ENCODE assay signal across 18 cellular contexts in genomic region chr9:109474170-109474569, GRCh38. TPM values are rescaled to one million over a fixed set of nuclear protein-coding genes. Genes with fewer than 3 reads are reported as not detected.
A peak's percentile ranks its signal among the peaks of the same experiment; 100 is the strongest.
DNase-seq lines count a peak whose midpoint lies in the region; TF ChIP-seq lines count a peak whose summit lies in the region.
"Had no signal": no experiment of that assay in that cellular context is flagged by ENCODE, and none has a peak within 500 bp of the region (broad histone marks: within the 10 kb centered on the region; RNA-seq: fewer than 3 reads in every experiment).

No MANE protein-coding gene starts in this region.

- TF ChIP-seq POLR2A in ovary (IDR thresholded peaks at IDR 0.05), result no peak

- H3K9me2 ChIP-seq in hepatocyte (replicated peaks; ENCODE audit: insufficient read depth), result no peaks in the 10 kb centered on the region

- no peak overlapping the region for H2AFZ ChIP-seq in hepatocyte
- H2AFZ ChIP-seq: GM23248, neural progenitor cell had no signal

- TF ChIP-seq EP300 in ovary (IDR thresholded peaks at IDR 0.05), result no peak

- peaks cover 40% of the 10 kb centered on the region for H3K4me1 ChIP-seq in hepatocyte (ENCODE audit: insufficient read depth)
- H3K4me1 ChIP-seq in ovary (ENCODE audit: insufficient read depth), result no peaks in the 10 kb centered on the region

- H3K9me3 ChIP-seq in hepatocyte (ENCODE audit: low read depth) (no peaks in the 10 kb centered on the region), ovary (no peaks in the 10 kb centered on the region)

- WGBS in hepatocyte (ENCODE audit: low lambda C conversion rate, missing lambda C conversion rate), result 85% methylated on average over 7 of the region's 7 CpGs
- WGBS in ovary, 3 donors, result 87 to 91% (median 91%) methylated on average over 7 of the region's 7 CpGs

- peaks cover 33% of the 10 kb centered on the region for H3K79me2 ChIP-seq in hepatocyte

- H3K36me3 ChIP-seq in hepatocyte (replicated peaks; ENCODE audit: insufficient read depth, low read depth), result no peaks in the 10 kb centered on the region
- H3K36me3 ChIP-seq in ovary, result no peaks in the 10 kb centered on the region
- H3K36me3 ChIP-seq: neural progenitor cell had no signal

- DNase-seq in DMS79 treated with DMSO at 0.1 percent for 48 hours (lab: John Stamatoyannopoulos, UW) (peak; percentile 42), hepatocyte (ENCODE audit: low spot score) (no peak), renal cortical epithelial cell (ENCODE audit: low read depth) (peak; percentile 61), ovary (no peak)
- DNase-seq in stimulated activated naive CD4-positive, alpha-beta T cell treated with Interleukin-2 at 50 U/mL for 16 hours (lab: John Stamatoyannopoulos, UW), result no peak
- no peak for DNase-seq in stimulated activated CD4-positive, alpha-beta T cell treated with anti-CD3 and anti-CD28 coated beads, Interleukin-1b, Interleukin-23, amount 100 ng/mL, for 48 hours
- DNase-seq: activated CD4-positive, alpha-beta T cell treated with anti-CD3 and anti-CD28 coated beads, Interleukin-2, amount 50 U/mL, for 1 hour; activated naive CD8-positive, alpha-beta T cell treated with anti-CD3 and anti-CD28 coated beads for 36 hours; CD4-positive, CD25-positive, alpha-beta regulatory T cell; DMS 273 treated with DMSO at 0.1 percent for 48 hours; effector CD4-positive, alpha-beta T cell; GM23248; NCI-H1092; NCI-H2081; NCI-H524 had no signal

- H3K27me3 ChIP-seq in hepatocyte, result no peaks in the 10 kb centered on the region
- no peaks in the 10 kb centered on the region for H3K27me3 ChIP-seq in ovary
- H3K27me3 ChIP-seq: neural progenitor cell had no signal

- H4K20me1 ChIP-seq in hepatocyte (ENCODE audit: insufficient read depth, poor library complexity, severe bottlenecking), result no peaks in the 10 kb centered on the region

- H3K4me3 ChIP-seq in hepatocyte (no peak overlapping the region), ovary (no peak overlapping the region)
- H3K4me3 ChIP-seq: GM23248, neural progenitor cell, SK-N-MC had no signal

- no peak overlapping the region for H3K4me2 ChIP-seq in hepatocyte
- H3K4me2 ChIP-seq: neural progenitor cell had no signal

- intact Hi-C loops in ovary (cut with DNase I), result no loop called here

- no peak for TF ChIP-seq CTCF in 22Rv1 (IDR thresholded peaks at IDR 0.05)
- TF ChIP-seq CTCF in hepatocyte (IDR thresholded peaks at IDR 0.05; ENCODE audit: poor library complexity), result no peak
- TF ChIP-seq CTCF in ovary (IDR thresholded peaks at IDR 0.05), result no peak

- H3K27ac ChIP-seq in 22Rv1 (peak overlapping the region; percentile 90), hepatocyte (peak overlapping the region; percentile 94), ovary (no peak overlapping the region)
- H3K27ac ChIP-seq: GM23248, neural progenitor cell, SK-N-MC had no signal

RNA-seq across cellular contexts. Expression of gene PTPN3, which starts 23.9 kb away (rescaled TPM):
- total RNA-seq in hepatocyte (11.8 and 12.1 TPM in 2 replicates), renal cortical epithelial cell (18.8 and 43.5 TPM in 2 replicates), ovary (10 to 100 TPM in 1 of 7 donors, 1 to 10 TPM in 4, under 1 TPM in 2; 0.20 to 17.8 (median 1.6) TPM)
- polyA plus RNA-seq in hepatocyte (4.4 and 7.7 TPM in 2 replicates), ovary (1 to 10 TPM in 1 of 2 donors, under 1 TPM in 1; 0.59 to 1.9 TPM)

Comparison
In these comparisons a context has a peak if more than half of its experiments do, and no peak if none do; other contexts are left out.
1. H3K27ac ChIP-seq: peak in 22Rv1 (single experiment) and hepatocyte (single experiment); none in ovary (0 of 2).
2. DNase-seq: peak in DMS79 treated with DMSO at 0.1 percent for 48 hours (single experiment) and renal cortical epithelial cell (single experiment); none in hepatocyte (single experiment), stimulated activated naive CD4-positive, alpha-beta T cell treated with Interleukin-2 at 50 U/mL for 16 hours (single experiment), stimulated activated CD4-positive, alpha-beta T cell treated with anti-CD3 and anti-CD28 coated beads, Interleukin-1b, Interleukin-23, amount 100 ng/mL, for 48 hours (single experiment) and ovary (0 of 5).